Comparison of ENCODE assay signal across 15 cellular contexts in genomic region chr6:143482593-143482992, GRCh38. TPM values are rescaled to one million over a fixed set of nuclear protein-coding genes. Genes with fewer than 3 reads are reported as not detected.
DNase-seq lines count a peak whose midpoint lies in the region; ATAC-seq, FAIRE-seq and TF ChIP-seq lines count a peak whose summit lies in the region.
"Had no signal": no experiment of that assay in that cellular context is flagged by ENCODE, and none has a peak within 500 bp of the region (broad histone marks: within the 10 kb centered on the region; RNA-seq: fewer than 3 reads in every experiment).

No MANE protein-coding gene starts in this region.

- intact Hi-C loops in kidney (cut with DNase I): no loop called here
- intact Hi-C loops in sciatic nerve (cut with DNase I): no loop called here

- FAIRE-seq in TTC549 (lab: Jason Lieb, UNC): peak; percentile 43
- FAIRE-seq in kidney (lab: Jason Lieb, UNC): peak; percentile 33
- FAIRE-seq: GM18507, H1 had no signal

- TF ChIP-seq CTCF in kidney (IDR thresholded peaks at IDR 0.05; ENCODE audit: borderline replicate concordance, extremely low read depth, insufficient read depth): no peak

- ATAC-seq in activated CD4-positive, CD25-positive, alpha-beta regulatory T cell treated with anti-CD3 and anti-CD28 coated beads, Interleukin-2, amount 50 U/mL, for 24 hours: peak; percentile 61 to 85
- no peak for ATAC-seq in sciatic nerve
- ATAC-seq: CD8-positive, alpha-beta T cell had no signal

- H3K9me3 ChIP-seq in kidney (ENCODE audit: control insufficient read depth in 1 of 2, low read length in 2 of 2): no peaks in the 10 kb centered on the region
- H3K9me3 ChIP-seq: Caco-2, HAP-1 had no signal

- no peak overlapping the region for H3K27ac ChIP-seq in kidney (ENCODE audit: low read depth in 2 of 2, low read length in 2 of 2)
- H3K27ac ChIP-seq: 22Rv1 had no signal

- H3K4me3 ChIP-seq in kidney (ENCODE audit: low read length in 2 of 2): no peak overlapping the region
- H3K4me3 ChIP-seq: HAP-1 had no signal

- no peak for DNase-seq in activated CD4-positive, CD25-positive, alpha-beta regulatory T cell treated with anti-CD3 and anti-CD28 coated beads, Interleukin-2, amount 50 U/mL, for 72 hours
- DNase-seq in kidney (no peak), middle frontal gyrus (ENCODE audit: extremely low spot score, low spot score) (no peak), sciatic nerve (ENCODE audit: low spot score) (no peak), GM19238 (ENCODE audit: insufficient read length, low spot score) (no peak)
- DNase-seq: Caco-2; CD8-positive, alpha-beta T cell; DND-41; KG1 had no signal

- no peak overlapping the region for H3K9ac ChIP-seq in kidney (ENCODE audit: low read length in 2 of 2)

- H3K36me3 ChIP-seq in kidney (ENCODE audit: control insufficient read depth in 1 of 2, insufficient read depth in 2 of 2, low read length in 2 of 2): peaks cover 0 to 2% of the 10 kb centered on the region in 2 donors
- H3K36me3 ChIP-seq: HAP-1 had no signal

- no peaks in the 10 kb centered on the region for H3K4me1 ChIP-seq in kidney (ENCODE audit: control insufficient read depth in 1 of 2, insufficient read depth in 1 of 2, low read depth in 1 of 2, low read length in 2 of 2)
- H3K4me1 ChIP-seq: Caco-2 had no signal

RNA-seq across cellular contexts. Expression of gene FUCA2, which starts 28.9 kb away (rescaled TPM):
- total RNA-seq in kidney: 68.6 TPM
- 73.4 TPM for polyA plus RNA-seq in kidney (ENCODE audit: insufficient read depth, low read depth, low replicate concordance)
- total RNA-seq in sciatic nerve: 41.4 TPM

RNA-seq across cellular contexts. Expression of gene PEX3, which starts 32.0 kb away (rescaled TPM):
- 28.6 TPM for total RNA-seq in kidney
- polyA plus RNA-seq in kidney (ENCODE audit: insufficient read depth, low read depth, low replicate concordance): 31.7 TPM
- total RNA-seq in sciatic nerve: 27.1 TPM

RNA-seq across cellular contexts. Expression of gene ADAT2, which starts 32.1 kb away (rescaled TPM):
- total RNA-seq in kidney (6.9 TPM), sciatic nerve (9.7 TPM)
- 4.6 TPM for polyA plus RNA-seq in kidney (ENCODE audit: insufficient read depth, low read depth, low replicate concordance)
